ENCODE assay signal across 19 cellular contexts in genomic region chr6:130851026-130851425, GRCh38. TPM values are rescaled to one million over a fixed set of nuclear protein-coding genes. Genes with fewer than 3 reads are reported as not detected.
A peak's percentile ranks its signal among the peaks of the same experiment; 100 is the strongest.
DNase-seq lines count a peak whose midpoint lies in the region; ATAC-seq and TF ChIP-seq lines count a peak whose summit lies in the region.
"Had no signal": no experiment of that assay in that cellular context is flagged by ENCODE, and none has a peak within 500 bp of the region (broad histone marks: within the 10 kb centered on the region; RNA-seq: fewer than 3 reads in every experiment).

No MANE protein-coding gene starts in this region.

- no peak overlapping the region for H3K4me3 ChIP-seq in foreskin fibroblast (ENCODE audit: low read depth in 1 of 2, low read length in 2 of 2)
- H3K4me3 ChIP-seq: GM23338 had no signal

- no peak overlapping the region for H3K4me3 Mint-ChIP-seq in activated T-helper 17 cell treated with anti-CD3 and anti-CD28 coated beads, Interleukin-2, amount 50 U/mL, for 72 hours
- no peak overlapping the region for H3K4me3 Mint-ChIP-seq in nephron progenitor cell
- H3K4me3 Mint-ChIP-seq: GM23338 had no signal

- H3K9me3 Mint-ChIP-seq in activated T-helper 17 cell treated with anti-CD3 and anti-CD28 coated beads, Interleukin-2, amount 50 U/mL, for 72 hours = no peaks in the 10 kb centered on the region
- peaks cover 6% of the 10 kb centered on the region for H3K9me3 Mint-ChIP-seq in nephron progenitor cell
- H3K9me3 Mint-ChIP-seq: GM23338 had no signal

- no peaks in the 10 kb centered on the region for H3K27me3 Mint-ChIP-seq in activated T-helper 17 cell treated with anti-CD3 and anti-CD28 coated beads, Interleukin-2, amount 50 U/mL, for 72 hours
- peaks cover 2% of the 10 kb centered on the region for H3K27me3 Mint-ChIP-seq in nephron progenitor cell (ENCODE audit: low read depth, poor library complexity)

- peak overlapping the region; percentile 41 for H3K27ac Mint-ChIP-seq in activated T-helper 17 cell treated with anti-CD3 and anti-CD28 coated beads, Interleukin-2, amount 50 U/mL, for 72 hours
- H3K27ac Mint-ChIP-seq in nephron progenitor cell = no peak overlapping the region
- H3K27ac Mint-ChIP-seq: GM23338 had no signal

- no peak for DNase-seq in activated CD4-positive, CD25-positive, alpha-beta regulatory T cell treated with anti-CD3 and anti-CD28 coated beads, Interleukin-2, amount 50 U/mL, for 72 hours
- DNase-seq in foreskin fibroblast (peak; percentile 3 to 11), amygdala (lab: John Stamatoyannopoulos, UW) (no peak), OCI-M2 (lab: John Stamatoyannopoulos, UW; ENCODE audit: unreplicated experiment) (no peak), nephron progenitor cell (no peak), NCI-H146 treated with DMSO at 0.1 percent for 48 hours (lab: John Stamatoyannopoulos, UW; ENCODE audit: unreplicated experiment) (no peak)
- DNase-seq: COR-L47, GDM1, HCEC 1CT, NCI-H1436, NCI-H2029 treated with DMSO at 0.1 percent for 48 hours, NCI-H446 treated with DMSO at 0.1 percent for 48 hours, NCI-H69, Right ventricle myocardium superior, SW 1271 had no signal

- ATAC-seq in activated CD4-positive, CD25-positive, alpha-beta regulatory T cell treated with anti-CD3 and anti-CD28 coated beads, Interleukin-2, amount 50 U/mL, for 24 hours = peak; percentile 48 to 65
- peak; percentile 60 for ATAC-seq in activated T-helper 17 cell treated with anti-CD3 and anti-CD28 coated beads, Interleukin-2, amount 50 U/mL, for 72 hours (replicated peaks)
- ATAC-seq: GM23338 had no signal

- H3K4me1 Mint-ChIP-seq in activated T-helper 17 cell treated with anti-CD3 and anti-CD28 coated beads, Interleukin-2, amount 50 U/mL, for 72 hours = no peaks in the 10 kb centered on the region
- peaks cover 45% of the 10 kb centered on the region for H3K4me1 Mint-ChIP-seq in nephron progenitor cell

- no peak for TF ChIP-seq CTCF in foreskin fibroblast (IDR thresholded peaks at IDR 0.05; ENCODE audit: low read depth, low read length)
- no peak for TF ChIP-seq CTCF in nephron progenitor cell (IDR thresholded peaks at IDR 0.05)

- H3K36me3 Mint-ChIP-seq in activated T-helper 17 cell treated with anti-CD3 and anti-CD28 coated beads, Interleukin-2, amount 50 U/mL, for 72 hours (ENCODE audit: low read depth) = no peaks in the 10 kb centered on the region
- H3K36me3 Mint-ChIP-seq in nephron progenitor cell (ENCODE audit: low read depth) = peaks cover 34% of the 10 kb centered on the region

RNA-seq across cellular contexts. Expression of gene SMLR1, which starts 23.8 kb away (rescaled TPM):
- total RNA-seq in activated T-helper 17 cell treated with anti-CD3 and anti-CD28 coated beads, Interleukin-2, amount 50 U/mL, for 72 hours = not detected
- total RNA-seq: Daoy, GM23338, Right ventricle myocardium superior had no signal

Comparison
In these comparisons a context has a peak if more than half of its experiments do, and no peak if none do; other contexts are left out.
1. DNase-seq: peak in foreskin fibroblast (2 of 2); none in activated CD4-positive, CD25-positive, alpha-beta regulatory T cell treated with anti-CD3 and anti-CD28 coated beads, Interleukin-2, amount 50 U/mL, for 72 hours (single experiment), amygdala (0 of 56), OCI-M2 (single experiment), nephron progenitor cell (single experiment) and NCI-H146 treated with DMSO at 0.1 percent for 48 hours (single experiment).